ENCODE assay signal across 26 cellular contexts in genomic region chr15:90904746-90905145, GRCh38. TPM values are rescaled to one million over a fixed set of nuclear protein-coding genes. Genes with fewer than 3 reads are reported as not detected.
DNase-seq lines count a peak whose midpoint lies in the region; ATAC-seq and TF ChIP-seq lines count a peak whose summit lies in the region.
"Had no signal": no experiment of that assay in that cellular context is flagged by ENCODE, and none has a peak within 500 bp of the region (broad histone marks: within the 10 kb centered on the region; RNA-seq: fewer than 3 reads in every experiment).

No MANE protein-coding gene starts in this region.

- H3K4me3 ChIP-seq in IMR-90 (ENCODE audit: insufficient read depth, low read depth, low read length) (no peak overlapping the region), body of pancreas (no peak overlapping the region)
- H3K4me3 ChIP-seq: thyroid gland had no signal

- no peaks in the 10 kb centered on the region for H3K27me3 Mint-ChIP-seq in T-helper 1 cell treated with Interleukin-12 subunit alpha and Interleukin-12 subunit beta and Interleukin-4 antibody, amounts not matched to agents 30 μg/mL and 1 μg/mL, for 36 hours (ENCODE audit: low read depth)
- H3K27me3 Mint-ChIP-seq in neural crest cell (ENCODE audit: low read depth), result no peaks in the 10 kb centered on the region
- H3K27me3 Mint-ChIP-seq: activated CD4-positive, alpha-beta memory T cell treated with anti-CD3 and anti-CD28 coated beads, Interleukin-2, amount 10 ng/mL, durations not matched to agents 7 days and 5 days; IgD-negative memory B cell had no signal

- no peak overlapping the region for H2AK5ac ChIP-seq in IMR-90 (ENCODE audit: low read depth, low read length)

- H3K36me3 ChIP-seq in IMR-90 (ENCODE audit: control insufficient read depth, insufficient read depth, low read length), result peaks cover 22% of the 10 kb centered on the region
- H3K36me3 ChIP-seq in body of pancreas (replicated peaks in 1 of 2; ENCODE audit: insufficient read depth in 1 of 2, low read depth in 2 of 2), result peaks cover 0 to 13% of the 10 kb centered on the region in 2 donors

- intact Hi-C loops in IMR-90 (cut with micrococcal nuclease) (no loop called here), body of pancreas (cut with DNase I) (no loop called here)

- no peak overlapping the region for H4K5ac ChIP-seq in IMR-90 (ENCODE audit: low read depth, low read length)

- no peak overlapping the region for H2AFZ ChIP-seq in IMR-90 (replicated peaks; ENCODE audit: low read length, poor library complexity)

- no peaks in the 10 kb centered on the region for H3K9me1 ChIP-seq in IMR-90 (ENCODE audit: insufficient read depth, low read length)

- H3K27ac ChIP-seq in IMR-90 (ENCODE audit: insufficient read depth, low read length) (no peak overlapping the region), body of pancreas (peak overlapping the region in 3 of 4 donors; percentile 72 to 96 (median 74))
- H3K27ac ChIP-seq: foreskin keratinocyte, thyroid gland had no signal

- H3K36me3 Mint-ChIP-seq in T-helper 1 cell treated with Interleukin-12 subunit alpha and Interleukin-12 subunit beta and Interleukin-4 antibody, amounts not matched to agents 30 μg/mL and 1 μg/mL, for 36 hours (ENCODE audit: low read depth), result peaks cover 33% of the 10 kb centered on the region
- H3K36me3 Mint-ChIP-seq in neural crest cell (ENCODE audit: low read depth), result peaks cover 7% of the 10 kb centered on the region

- H3K27me3 ChIP-seq in IMR-90 (ENCODE audit: control insufficient read depth, insufficient read depth, low read length) (no peaks in the 10 kb centered on the region), body of pancreas (no peaks in the 10 kb centered on the region)
- H3K27me3 ChIP-seq: esophagus muscularis mucosa, foreskin keratinocyte, heart left ventricle, thyroid gland had no signal

- H2BK20ac ChIP-seq in IMR-90 (ENCODE audit: low read depth, low read length), result no peak overlapping the region

- POLR2A ChIA-PET in IMR-90 (lab: Charles Lee; ENCODE audit: unreplicated experiment), result no interaction called here

- no peak for TF ChIP-seq CTCF in IMR-90 (conservative IDR thresholded peaks at IDR 0.05; ENCODE audit: low read depth, low read length)
- TF ChIP-seq CTCF in body of pancreas (IDR thresholded peaks at IDR 0.05), result no peak
- no peak for TF ChIP-seq CTCF in neural crest cell (conservative IDR thresholded peaks at IDR 0.05)

- DNase-seq in T-helper 1 cell, result no peak
- no peak for DNase-seq in IMR-90
- DNase-seq in body of pancreas, result no peak
- no peak for DNase-seq in neural crest cell (ENCODE audit: low read depth, low spot score)
- no peak for DNase-seq in activated T-cell treated with anti-CD3 and anti-CD28 coated beads for 4 hours
- DNase-seq: activated CD4-positive, alpha-beta memory T cell treated with anti-CD3 and anti-CD28 coated beads, Interleukin-2, amount 10 ng/mL, durations not matched to agents 7 days and 5 days; activated CD8-positive, alpha-beta memory T cell treated with anti-CD3 and anti-CD28 coated beads, Interleukin-2, amount 50 U/mL, for 48 hours; activated effector memory CD4-positive, alpha-beta T cell treated with Interleukin-2 at 50 U/mL for 16 hours; EL; foreskin keratinocyte; mammary epithelial cell; NCI-H1105 treated with DMSO at 0.1 percent for 48 hours; NCI-H748 treated with DMSO at 0.1 percent for 48 hours; SIG-M5; stimulated activated naive CD4-positive, alpha-beta T cell treated with Interleukin-2 at 50 U/mL for 16 hours; SW 1271; thyroid gland had no signal

- peaks cover 4% of the 10 kb centered on the region; the same call in 1 of the 2 replicates for H3K4me1 ChIP-seq in IMR-90 (ENCODE audit: control insufficient read depth, insufficient read depth, low read length)
- peaks cover 57% of the 10 kb centered on the region for H3K4me1 ChIP-seq in body of pancreas

- H3K4me2 ChIP-seq in IMR-90 (ENCODE audit: low read depth, low read length), result no peak overlapping the region

- H3K14ac ChIP-seq in IMR-90 (replicated peaks; ENCODE audit: low read depth, low read length), result no peak overlapping the region

- H2BK15ac ChIP-seq in IMR-90 (ENCODE audit: low read depth, low read length), result no peak overlapping the region

- TF ChIP-seq POLR2A in IMR-90 (IDR thresholded peaks at IDR 0.05; ENCODE audit: low read depth, low read length), result no peak
- TF ChIP-seq POLR2A in body of pancreas (IDR thresholded peaks at IDR 0.05), result no peak

- no peak overlapping the region for H3K23ac ChIP-seq in IMR-90 (ENCODE audit: low read depth, low read length)

- dilution Hi-C loops in IMR-90 (cut with HindIII; ENCODE audit: low sequenced_read_pairs, unreplicated experiment), result no loop called here

- no TSS peak for BruUV-seq in IMR-90 (replicated peaks; lab: Mats Ljungman, UMichigan)

- peak overlapping the region; percentile 54 for H3K4me3 Mint-ChIP-seq in T-helper 1 cell treated with Interleukin-12 subunit alpha and Interleukin-12 subunit beta and Interleukin-4 antibody, amounts not matched to agents 30 μg/mL and 1 μg/mL, for 36 hours
- peak overlapping the region; percentile 51 for H3K4me3 Mint-ChIP-seq in neural crest cell

- CTCF ChIA-PET in IMR-90 (lab: Yijun Ruan, JAX), result interaction anchor here (0.6 to 1.2 kb wide), 3 partner anchors 18 to 1488 kb away, joined by 3 to 5 read pairs (median 4); partner anchors contain the start of gene FES

- WGBS in IMR-90 (ENCODE audit: extremely low coverage in 2 of 2, insufficient read length in 1 of 2), 2 experiments, result 100% methylated on average over 4 of the region's 9 CpGs; no CpG with 5 or more reads in 1 of the 2 experiments
- WGBS in body of pancreas, 2 donors, result 87 to 98% methylated on average over 7 to 9 of the region's 9 CpGs

- H3K9me3 ChIP-seq in IMR-90 (ENCODE audit: control insufficient read depth, insufficient read depth, low read length) (no peaks in the 10 kb centered on the region), body of pancreas (no peaks in the 10 kb centered on the region)
- H3K9me3 ChIP-seq: esophagus muscularis mucosa, heart left ventricle, thyroid gland had no signal

- no peak overlapping the region for H3K27ac Mint-ChIP-seq in T-helper 1 cell treated with Interleukin-12 subunit alpha and Interleukin-12 subunit beta and Interleukin-4 antibody, amounts not matched to agents 30 μg/mL and 1 μg/mL, for 36 hours
- no peak overlapping the region for H3K27ac Mint-ChIP-seq in neural crest cell (ENCODE audit: unreplicated experiment)
- H3K27ac Mint-ChIP-seq: GM23338, IgD-negative memory B cell had no signal

- no peak overlapping the region for H4K8ac ChIP-seq in IMR-90 (ENCODE audit: low read depth in 2 of 2, low read length in 2 of 2)

- no peak for TF ChIP-seq RAD21 in IMR-90 (IDR thresholded peaks at IDR 0.05; ENCODE audit: low read length)

- H3K4me1 Mint-ChIP-seq in T-helper 1 cell treated with Interleukin-12 subunit alpha and Interleukin-12 subunit beta and Interleukin-4 antibody, amounts not matched to agents 30 μg/mL and 1 μg/mL, for 36 hours (ENCODE audit: low read depth), result peaks cover 36% of the 10 kb centered on the region
- H3K4me1 Mint-ChIP-seq in neural crest cell, result peaks cover 21% of the 10 kb centered on the region

- no peak for ATAC-seq in IMR-90 (ENCODE audit: low read depth)
- no peak for ATAC-seq in body of pancreas
- no peak for ATAC-seq in HG02571 (IDR thresholded peaks at IDR 0.05; ENCODE audit: unreplicated experiment)
- no peak for ATAC-seq in GM21381 (IDR thresholded peaks at IDR 0.05; ENCODE audit: unreplicated experiment)
- ATAC-seq: heart left ventricle, sciatic nerve had no signal

- no peaks in the 10 kb centered on the region for H4K20me1 ChIP-seq in IMR-90 (ENCODE audit: insufficient read depth, low read length)

- H3K56ac ChIP-seq in IMR-90 (ENCODE audit: extremely low read depth, insufficient read depth, low read length), result no peak overlapping the region

- no peak overlapping the region for H4K91ac ChIP-seq in IMR-90 (ENCODE audit: insufficient read depth, low read depth, low read length)

- peaks cover 0 to 13% of the 10 kb centered on the region in 2 experiments; a peak in 2 of 4 replicates for H3K79me1 ChIP-seq in IMR-90 (ENCODE audit: low read depth in 1 of 2, low read length in 2 of 2)

- no peak overlapping the region for H2BK5ac ChIP-seq in IMR-90 (ENCODE audit: low read depth, low read length, poor library complexity, severe bottlenecking)

- H3K18ac ChIP-seq in IMR-90 (ENCODE audit: low read depth, low read length), result no peak overlapping the region

- peak overlapping the region; percentile 9 for H2AK9ac ChIP-seq in IMR-90 (replicated peaks; ENCODE audit: low read depth, low read length, poor library complexity)

- in situ Hi-C loops in IMR-90 (cut with MboI; ENCODE audit: low sequenced_read_pairs), result no loop called here

- H3K9ac ChIP-seq in IMR-90 (ENCODE audit: low read depth, low read length), result no peak overlapping the region

- H2BK120ac ChIP-seq in IMR-90 (ENCODE audit: low read depth, low read length), result no peak overlapping the region

- no peak overlapping the region for H3K4ac ChIP-seq in IMR-90 (ENCODE audit: low read depth, low read length)

- H3K9me3 Mint-ChIP-seq in T-helper 1 cell treated with Interleukin-12 subunit alpha and Interleukin-12 subunit beta and Interleukin-4 antibody, amounts not matched to agents 30 μg/mL and 1 μg/mL, for 36 hours, result no peaks in the 10 kb centered on the region
- H3K9me3 Mint-ChIP-seq in neural crest cell, result no peaks in the 10 kb centered on the region
- H3K9me3 Mint-ChIP-seq: activated CD4-positive, alpha-beta memory T cell treated with anti-CD3 and anti-CD28 coated beads, Interleukin-2, amount 10 ng/mL, durations not matched to agents 7 days and 5 days; GM23338; IgD-negative memory B cell had no signal

RNA-seq across cellular contexts. Expression of gene MAN2A2, which starts 1.6 kb away (rescaled TPM):
- total RNA-seq in IMR-90 (2012; rRNA removed), result 3.4 and 6.1 TPM in 2 replicates
- 52.5 and 55.5 TPM in 2 replicates for polyA plus RNA-seq in IMR-90 (2012; rRNA removed)
- 22.5 and 26.8 TPM in 2 replicates for polyA plus RNA-seq in IMR-90 (2012; cell fraction: cytosol; rRNA removed)
- polyA plus RNA-seq in IMR-90 (2012; cell fraction: nucleus; rRNA removed; ENCODE audit: low replicate concordance), result 104 and 294 TPM in 2 replicates
- 100 to 1,000 TPM in 1 of 2 donors, 10 to 100 TPM in 1; 78.9 to 138 TPM for total RNA-seq in body of pancreas
- 78.0 and 81.6 TPM in 2 replicates for total RNA-seq in neural crest cell

RNA-seq across cellular contexts. Expression of gene FES, which starts 20.4 kb away (rescaled TPM):
- total RNA-seq in IMR-90 (2012; rRNA removed), result 9.7 and 11.7 TPM in 2 replicates
- polyA plus RNA-seq in IMR-90 (2012; rRNA removed), result 10.5 and 12.5 TPM in 2 replicates
- 7.8 and 7.9 TPM in 2 replicates for polyA plus RNA-seq in IMR-90 (2012; cell fraction: cytosol; rRNA removed)
- polyA plus RNA-seq in IMR-90 (2012; cell fraction: nucleus; rRNA removed; ENCODE audit: low replicate concordance), result 61.9 and 147 TPM in 2 replicates
- total RNA-seq in body of pancreas, result 10 to 100 TPM; 16.9 to 24.4 TPM
- total RNA-seq in neural crest cell, result 2.8 TPM in 2 replicates
- total RNA-seq: M059J had no signal
- polyA plus RNA-seq: mammary epithelial cell had no signal

RNA-seq across cellular contexts. Expression of gene HDDC3, which starts 27.6 kb away (rescaled TPM):
- 7.2 and 7.9 TPM in 2 replicates for total RNA-seq in IMR-90 (2012; rRNA removed)
- polyA plus RNA-seq in IMR-90 (2012; rRNA removed), result 10.7 and 10.8 TPM in 2 replicates
- polyA plus RNA-seq in IMR-90 (2012; cell fraction: cytosol; rRNA removed), result 13.8 and 14.7 TPM in 2 replicates
- 11.7 and 12.4 TPM in 2 replicates for polyA plus RNA-seq in IMR-90 (2012; cell fraction: nucleus; rRNA removed; ENCODE audit: low replicate concordance)
- total RNA-seq in body of pancreas, result 10 to 100 TPM; 13.8 to 14.5 TPM
- 15.7 and 16.7 TPM in 2 replicates for total RNA-seq in neural crest cell

RNA-seq across cellular contexts. Expression of gene UNC45A, which starts 30.3 kb away (rescaled TPM):
- total RNA-seq in IMR-90 (2012; rRNA removed), result 85.3 and 100 TPM in 2 replicates
- polyA plus RNA-seq in IMR-90 (2012; rRNA removed), result 68.9 and 77.5 TPM in 2 replicates
- polyA plus RNA-seq in IMR-90 (2012; cell fraction: cytosol; rRNA removed), result 58.6 and 77.5 TPM in 2 replicates
- polyA plus RNA-seq in IMR-90 (2012; cell fraction: nucleus; rRNA removed; ENCODE audit: low replicate concordance), result 120 and 174 TPM in 2 replicates
- 10 to 100 TPM; 42.8 to 85.0 TPM for total RNA-seq in body of pancreas
- 65.4 and 73.8 TPM in 2 replicates for total RNA-seq in neural crest cell

RNA-seq across cellular contexts. Expression of gene FURIN, which starts 36.4 kb away (rescaled TPM):
- total RNA-seq in IMR-90 (2012; rRNA removed), result 30.8 and 34.8 TPM in 2 replicates
- 54.3 and 59.5 TPM in 2 replicates for polyA plus RNA-seq in IMR-90 (2012; rRNA removed)
- polyA plus RNA-seq in IMR-90 (2012; cell fraction: cytosol; rRNA removed), result 63.9 and 93.8 TPM in 2 replicates
- 31.1 and 62.0 TPM in 2 replicates for polyA plus RNA-seq in IMR-90 (2012; cell fraction: nucleus; rRNA removed; ENCODE audit: low replicate concordance)
- 100 to 1,000 TPM in 1 of 2 donors, 10 to 100 TPM in 1; 88.0 to 112 TPM for total RNA-seq in body of pancreas
- 14.8 and 15.7 TPM in 2 replicates for total RNA-seq in neural crest cell

Comparison
In these comparisons a context has a peak if more than half of its experiments do, and no peak if none do; other contexts are left out.
1. RNA of gene MAN2A2, which starts 1.6 kb away (total RNA-seq): 78.9 to 138 TPM in body of pancreas and 78.0 to 81.6 TPM in neural crest cell; 3.4 to 6.1 TPM in IMR-90; every median in the first group is over 10 times any median in the second.